9 cellular contexts compared by ENCODE assay signal in the genomic region with DNA sequence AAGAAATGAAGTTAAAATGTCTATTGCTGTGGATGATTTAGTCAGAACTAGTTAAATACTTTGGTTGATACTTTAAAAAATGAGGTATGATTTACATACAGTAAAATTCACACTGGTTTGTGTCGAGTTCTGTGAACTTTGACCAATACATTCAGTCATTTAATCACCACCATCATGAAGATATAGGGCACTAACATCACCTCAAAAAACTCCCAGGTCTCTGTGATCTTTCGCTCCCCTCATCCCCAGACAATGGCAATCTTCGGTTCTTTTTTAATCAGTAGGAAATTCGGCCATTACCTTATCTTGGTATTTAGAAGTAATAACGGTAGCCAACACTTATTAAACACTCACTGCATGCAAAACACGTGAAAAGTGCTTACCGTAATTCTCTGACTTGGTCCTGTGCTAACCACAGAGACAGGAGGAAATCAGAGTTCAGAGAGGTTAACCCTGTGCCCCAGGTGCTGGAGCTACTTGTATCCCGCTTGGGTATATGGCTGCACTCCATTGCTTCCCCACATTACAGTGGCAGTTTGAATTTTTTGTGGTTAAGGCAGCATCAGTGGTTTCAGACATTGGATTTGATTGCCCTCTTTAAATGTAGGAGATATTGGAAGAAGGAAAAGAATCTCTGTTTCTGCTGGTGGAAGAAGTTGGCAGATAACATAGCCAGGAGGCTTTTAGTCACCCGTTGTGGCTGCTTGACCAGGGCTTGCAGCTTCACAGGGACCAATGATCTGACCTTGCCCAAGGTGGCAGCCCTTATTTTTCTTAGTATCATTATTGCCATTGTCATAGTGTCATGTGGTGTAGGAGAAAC. TPM values are rescaled to one million over a fixed set of nuclear protein-coding genes. Genes with fewer than 3 reads are reported as not detected.
DNase-seq lines count a peak whose midpoint lies in the region; ATAC-seq and TF ChIP-seq lines count a peak whose summit lies in the region.
"Had no signal": no experiment of that assay in that cellular context is flagged by ENCODE, and none has a peak within 500 bp of the region (broad histone marks: within the 10 kb centered on the region; RNA-seq: fewer than 3 reads in every experiment).

No MANE protein-coding gene starts in this region.

- no peak overlapping the region for H3K4me3 ChIP-seq in cardiac muscle cell

- H3K9me3 Mint-ChIP-seq in activated T-helper 2 cell treated with anti-CD3 and anti-CD28 coated beads, Interferon-gamma antibody, Interleukin-2, Interleukin-4, amounts not matched to agents 10 μg/mL and 5 μg/mL and 100 μg/mL, durations not matched to agents 14 hours and 24 hours and 36 hours = no peaks in the 10 kb centered on the region

- peaks cover 63% of the 10 kb centered on the region for H3K4me1 Mint-ChIP-seq in activated T-helper 2 cell treated with anti-CD3 and anti-CD28 coated beads, Interferon-gamma antibody, Interleukin-2, Interleukin-4, amounts not matched to agents 10 μg/mL and 5 μg/mL and 100 μg/mL, durations not matched to agents 14 hours and 24 hours and 36 hours (ENCODE audit: low read depth)

- DNase-seq in cardiac muscle cell (ENCODE audit: low read depth in 1 of 2, low spot score in 1 of 2) = no peak
- DNase-seq in Right ventricle myocardium superior = no peak
- no peak for DNase-seq in activated T-helper 2 cell treated with anti-CD3 and anti-CD28 coated beads, Interferon-gamma antibody, Interleukin-2, Interleukin-4, amounts not matched to agents 10 μg/mL and 5 μg/mL and 100 μg/mL, durations not matched to agents 14 hours and 24 hours and 36 hours (ENCODE audit: low spot score)
- peak; percentile 22 for DNase-seq in stimulated activated naive CD8-positive, alpha-beta T cell treated with anti-CD3 and anti-CD28 coated beads, Interleukin-15, Interleukin-2, amounts not matched to agents 100 U/mL and 50 U/mL, for 24 hours
- DNase-seq in HuH-7 (ENCODE audit: low spot score) = no peak
- DNase-seq in NCI-H446 treated with DMSO at 0.1 percent for 48 hours (lab: John Stamatoyannopoulos, UW) = no peak
- DNase-seq in NCI-H2227 (lab: John Stamatoyannopoulos, UW; ENCODE audit: unreplicated experiment) = no peak

- H3K27me3 Mint-ChIP-seq in activated T-helper 2 cell treated with anti-CD3 and anti-CD28 coated beads, Interferon-gamma antibody, Interleukin-2, Interleukin-4, amounts not matched to agents 10 μg/mL and 5 μg/mL and 100 μg/mL, durations not matched to agents 14 hours and 24 hours and 36 hours (ENCODE audit: low read depth) = no peaks in the 10 kb centered on the region

- peaks cover 7% of the 10 kb centered on the region for H3K36me3 Mint-ChIP-seq in activated T-helper 2 cell treated with anti-CD3 and anti-CD28 coated beads, Interferon-gamma antibody, Interleukin-2, Interleukin-4, amounts not matched to agents 10 μg/mL and 5 μg/mL and 100 μg/mL, durations not matched to agents 14 hours and 24 hours and 36 hours (ENCODE audit: low read depth)

- H3K27ac Mint-ChIP-seq in activated T-helper 2 cell treated with anti-CD3 and anti-CD28 coated beads, Interferon-gamma antibody, Interleukin-2, Interleukin-4, amounts not matched to agents 10 μg/mL and 5 μg/mL and 100 μg/mL, durations not matched to agents 14 hours and 24 hours and 36 hours = peak overlapping the region; percentile 80

- H3K4me1 ChIP-seq in cardiac muscle cell (ENCODE audit: low read depth) = peaks cover 51% of the 10 kb centered on the region

- ATAC-seq in Right ventricle myocardium superior (ENCODE audit: poor library complexity) (no peak), HG03064 (IDR thresholded peaks at IDR 0.05; ENCODE audit: low read depth, unreplicated experiment) (peak; percentile 48)
- peak; percentile 25 for ATAC-seq in stimulated activated naive CD8-positive, alpha-beta T cell treated with anti-CD3 and anti-CD28 coated beads, Interleukin-15, Interleukin-2, amounts not matched to agents 100 U/mL and 50 U/mL, for 24 hours

- intact Hi-C loops in Right ventricle myocardium superior (cut with DNase I) = no loop called here
- intact Hi-C loops in activated T-helper 2 cell treated with anti-CD3 and anti-CD28 coated beads, Interferon-gamma antibody, Interleukin-2, Interleukin-4, amounts not matched to agents 10 μg/mL and 5 μg/mL and 100 μg/mL, durations not matched to agents 14 hours and 24 hours and 36 hours (cut with micrococcal nuclease) = loop anchor here (1.0 to 10.0 kb wide), 7 partner anchors 18 to 587 kb away; no protein-coding TSS in a partner anchor

- peak overlapping the region; percentile 93 for H3K27ac ChIP-seq in cardiac muscle cell
- H3K27ac ChIP-seq: C4-2B had no signal

- TF ChIP-seq CTCF in cardiac muscle cell (IDR thresholded peaks at IDR 0.05; ENCODE audit: low read depth, low read length) = no peak

- no peaks in the 10 kb centered on the region for H3K36me3 ChIP-seq in cardiac muscle cell

- peak overlapping the region; percentile 90 for H3K4me3 Mint-ChIP-seq in activated T-helper 2 cell treated with anti-CD3 and anti-CD28 coated beads, Interferon-gamma antibody, Interleukin-2, Interleukin-4, amounts not matched to agents 10 μg/mL and 5 μg/mL and 100 μg/mL, durations not matched to agents 14 hours and 24 hours and 36 hours (ENCODE audit: low read depth)

- H3K27me3 ChIP-seq in cardiac muscle cell = no peaks in the 10 kb centered on the region

- H3K9me3 ChIP-seq in cardiac muscle cell (ENCODE audit: low read depth) = no peaks in the 10 kb centered on the region

RNA-seq across cellular contexts. Expression of gene PLCL2, which starts 4.2 kb away (rescaled TPM):
- 34.8 and 49.1 TPM in 2 replicates for total RNA-seq in cardiac muscle cell
- polyA plus RNA-seq in cardiac muscle cell = 17.3 and 30.4 TPM in 2 replicates
- 64.5 TPM for total RNA-seq in Right ventricle myocardium superior
- 12.5 and 12.8 TPM in 2 replicates for total RNA-seq in activated T-helper 2 cell treated with anti-CD3 and anti-CD28 coated beads, Interferon-gamma antibody, Interleukin-2, Interleukin-4, amounts not matched to agents 10 μg/mL and 5 μg/mL and 100 μg/mL, durations not matched to agents 14 hours and 24 hours and 36 hours
